ENCODE assay signal across 1 cellular context in the genomic region with DNA sequence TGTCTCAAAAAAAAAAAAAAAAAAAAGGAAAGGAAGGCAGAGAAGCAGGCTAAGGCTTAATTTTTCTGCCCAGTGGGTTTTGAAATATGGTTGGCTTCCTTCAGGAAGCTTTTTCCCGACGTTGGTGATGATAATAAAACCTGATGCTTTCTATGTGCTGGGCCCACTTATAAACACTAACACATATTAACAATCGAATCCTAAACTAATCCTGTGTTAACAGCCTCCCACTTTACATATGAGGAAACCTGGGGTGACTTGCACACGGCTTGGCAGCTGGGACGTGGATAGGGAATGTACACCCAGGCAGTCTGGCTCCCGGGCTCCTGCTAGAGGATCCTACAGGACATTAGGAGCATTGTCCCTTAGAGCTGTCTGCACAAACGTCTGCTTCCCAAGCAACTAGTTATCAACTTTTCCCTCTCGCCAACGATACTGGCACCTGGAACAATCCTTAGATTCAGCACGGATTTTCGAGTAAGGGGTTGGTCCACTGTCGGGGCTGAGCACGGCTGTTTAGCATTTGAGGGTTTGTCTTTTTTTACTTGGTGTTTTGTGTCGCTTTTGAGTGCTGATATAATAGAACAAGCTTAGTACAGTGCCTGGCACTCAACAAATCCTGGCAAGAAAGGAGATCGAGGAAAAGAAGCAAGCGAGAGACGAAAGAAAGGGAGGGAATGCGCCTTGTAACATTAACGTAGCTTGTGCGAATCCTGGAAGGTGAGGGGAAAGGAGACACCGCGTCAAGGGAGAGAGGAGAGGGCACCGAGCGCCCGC.
TF ChIP-seq lines count a peak whose summit lies in the region.

No MANE protein-coding gene starts in this region.

TF ChIP-seq in SK-N-SH, 30 proteins besides CTCF, POLR2A, EP300 and RAD21:
- TF ChIP-seq, protein P1, sequence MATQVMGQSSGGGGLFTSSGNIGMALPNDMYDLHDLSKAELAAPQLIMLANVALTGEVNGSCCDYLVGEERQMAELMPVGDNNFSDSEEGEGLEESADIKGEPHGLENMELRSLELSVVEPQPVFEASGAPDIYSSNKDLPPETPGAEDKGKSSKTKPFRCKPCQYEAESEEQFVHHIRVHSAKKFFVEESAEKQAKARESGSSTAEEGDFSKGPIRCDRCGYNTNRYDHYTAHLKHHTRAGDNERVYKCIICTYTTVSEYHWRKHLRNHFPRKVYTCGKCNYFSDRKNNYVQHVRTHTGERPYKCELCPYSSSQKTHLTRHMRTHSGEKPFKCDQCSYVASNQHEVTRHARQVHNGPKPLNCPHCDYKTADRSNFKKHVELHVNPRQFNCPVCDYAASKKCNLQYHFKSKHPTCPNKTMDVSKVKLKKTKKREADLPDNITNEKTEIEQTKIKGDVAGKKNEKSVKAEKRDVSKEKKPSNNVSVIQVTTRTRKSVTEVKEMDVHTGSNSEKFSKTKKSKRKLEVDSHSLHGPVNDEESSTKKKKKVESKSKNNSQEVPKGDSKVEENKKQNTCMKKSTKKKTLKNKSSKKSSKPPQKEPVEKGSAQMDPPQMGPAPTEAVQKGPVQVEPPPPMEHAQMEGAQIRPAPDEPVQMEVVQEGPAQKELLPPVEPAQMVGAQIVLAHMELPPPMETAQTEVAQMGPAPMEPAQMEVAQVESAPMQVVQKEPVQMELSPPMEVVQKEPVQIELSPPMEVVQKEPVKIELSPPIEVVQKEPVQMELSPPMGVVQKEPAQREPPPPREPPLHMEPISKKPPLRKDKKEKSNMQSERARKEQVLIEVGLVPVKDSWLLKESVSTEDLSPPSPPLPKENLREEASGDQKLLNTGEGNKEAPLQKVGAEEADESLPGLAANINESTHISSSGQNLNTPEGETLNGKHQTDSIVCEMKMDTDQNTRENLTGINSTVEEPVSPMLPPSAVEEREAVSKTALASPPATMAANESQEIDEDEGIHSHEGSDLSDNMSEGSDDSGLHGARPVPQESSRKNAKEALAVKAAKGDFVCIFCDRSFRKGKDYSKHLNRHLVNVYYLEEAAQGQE (IDR thresholded peaks at IDR 0.05; ENCODE audit: low read depth, low read length) = no peak
- TF ChIP-seq RCOR1 (IDR thresholded peaks at IDR 0.05; ENCODE audit: low read length) = 0 out of 2 replicates have a peak, but pooled peaks have one; percentile 1
- no peak; the same call in 1 of the 2 replicates for TF ChIP-seq MXI1 (IDR thresholded peaks at IDR 0.05; ENCODE audit: low read depth, low read length)
- no peak for TF ChIP-seq POLR2AphosphoS5 (IDR thresholded peaks at IDR 0.05; ENCODE audit: low read depth, low read length)
- TF ChIP-seq RFX5 (IDR thresholded peaks at IDR 0.05; ENCODE audit: low read length) = no peak
